Comparison of ENCODE assay signal across 1 cellular context in genomic region chr5:43201442-43201841, GRCh38. TPM values are rescaled to one million over a fixed set of nuclear protein-coding genes. Genes with fewer than 3 reads are reported as not detected.
"Had no signal": no experiment of that assay in that cellular context is flagged by ENCODE, and none has a peak within 500 bp of the region (broad histone marks: within the 10 kb centered on the region; RNA-seq: fewer than 3 reads in every experiment).

No MANE protein-coding gene starts in this region.

RNA-seq across cellular contexts. Expression of gene NIM1K, which starts 9.4 kb away (rescaled TPM):
- total RNA-seq: MCF 10A had no signal
